Comparison of ENCODE assay signal across 11 cellular contexts in genomic region chr14:60736494-60736893, GRCh38. TPM values are rescaled to one million over a fixed set of nuclear protein-coding genes. Genes with fewer than 3 reads are reported as not detected.
A peak's percentile ranks its signal among the peaks of the same experiment; 100 is the strongest.
DNase-seq lines count a peak whose midpoint lies in the region; ATAC-seq, FAIRE-seq and TF ChIP-seq lines count a peak whose summit lies in the region.
"Had no signal": no experiment of that assay in that cellular context is flagged by ENCODE, and none has a peak within 500 bp of the region (broad histone marks: within the 10 kb centered on the region; RNA-seq: fewer than 3 reads in every experiment).

No MANE protein-coding gene starts in this region.

- no peak for TF ChIP-seq RAD21 in HepG2 (CRISPR knock-in tag; IDR thresholded peaks at IDR 0.05)

- intact Hi-C loops in HepG2 (cut with micrococcal nuclease; ENCODE audit: unreplicated experiment) (loop anchor here (5.0 kb wide), 1 partner anchor 516 kb away; no protein-coding TSS in a partner anchor), right lobe of liver (cut with DNase I) (no loop called here), pancreas (cut with DNase I) (no loop called here)

- CTCF ChIA-PET in HepG2 (lab: Yijun Ruan, JAX; ENCODE audit: low intra/inter-chr PET ratio, low total read pairs) = no interaction called here

- POLR2A ChIA-PET in HepG2 (lab: Yijun Ruan, JAX) = interaction anchor here (2.0 kb wide), 1 partner anchor 14 kb away, joined by 11 read pairs; the partner anchor contains the start of gene SIX4

- peaks cover 22% of the 10 kb centered on the region for H3K4me1 ChIP-seq in HepG2 (ENCODE audit: insufficient read depth, low read length)
- peaks cover 0 to 22% (median 5%) of the 10 kb centered on the region in 4 donors for H3K4me1 ChIP-seq in right lobe of liver
- peaks cover 0 to 11% (median 4%) of the 10 kb centered on the region in 3 donors for H3K4me1 ChIP-seq in pancreas

- H2AFZ ChIP-seq in HepG2 (ENCODE audit: low read length) (no peak overlapping the region), SU-DHL-6 (ENCODE audit: low read depth, low read length, severe bottlenecking) (no peak overlapping the region)

- FAIRE-seq in HepG2 (lab: Jason Lieb, UNC) = peak; percentile 77
- FAIRE-seq in pancreas (lab: Jason Lieb, UNC) = no peak
- FAIRE-seq: H1 had no signal

- BruUV-seq in HepG2 (replicated peaks; lab: Mats Ljungman, UMichigan) = no TSS peak

- WGBS in HepG2 (ENCODE audit: low lambda C conversion rate) = 5% methylated on average over 4 of the region's 4 CpGs
- 42% methylated on average over 4 of the region's 4 CpGs for WGBS in right lobe of liver (ENCODE audit: insufficient coverage, low coverage, low lambda C conversion rate, missing lambda C conversion rate)
- whole genome bisulfite sequencing in pancreas, 2 donors = 19 to 35% methylated on average over 4 of the region's 4 CpGs

- H3K27ac ChIP-seq in HepG2 (ENCODE audit: extremely low read length, insufficient read depth, low read length) (peak overlapping the region; percentile 22), right lobe of liver (no peak overlapping the region), SU-DHL-6 (ENCODE audit: low read depth, low read length) (no peak overlapping the region), pancreas (no peak overlapping the region)
- H3K27ac ChIP-seq: heart right ventricle had no signal

- H3K9me2 ChIP-seq in SU-DHL-6 (replicated peaks; ENCODE audit: insufficient read depth, low read length) = no peaks in the 10 kb centered on the region

- in situ Hi-C loops in HepG2 (cut with HindIII; ENCODE audit: extremely low pct_ligation_motif_present, low pct_unique_long_range_greater_than_20kb) = no loop called here

- peaks cover 61% of the 10 kb centered on the region for H3K79me2 ChIP-seq in HepG2 (ENCODE audit: insufficient read depth, low read length)
- peaks cover 56% of the 10 kb centered on the region for H3K79me2 ChIP-seq in SU-DHL-6 (ENCODE audit: insufficient read depth, low read length)

- H3K4me3 ChIP-seq in HepG2 (replicated peaks in 1 of 3; ENCODE audit: insufficient read depth in 1 of 3, low read depth in 2 of 3, low read length in 3 of 3) = peak overlapping the region; percentile 86 to 97 (median 95); a peak in 5 of 6 replicates
- no peak overlapping the region for H3K4me3 ChIP-seq in right lobe of liver
- H3K4me3 ChIP-seq in SU-DHL-6 (ENCODE audit: insufficient read depth, low read length, poor library complexity, severe bottlenecking) = peak overlapping the region; percentile 10
- no peak overlapping the region for H3K4me3 ChIP-seq in pancreas

- H3K27me3 ChIP-seq in HepG2 (ENCODE audit: control insufficient read depth in 1 of 2, insufficient read depth in 2 of 2, low read length in 2 of 2) (no peaks in the 10 kb centered on the region; a peak in 1 of 5 replicates), right lobe of liver (no peaks in the 10 kb centered on the region), SU-DHL-6 (ENCODE audit: low read length) (no peaks in the 10 kb centered on the region), pancreas (no peaks in the 10 kb centered on the region)

- ATAC-seq in HepG2 = peak; percentile 57
- no peak for ATAC-seq in right lobe of liver
- no peak for ATAC-seq in HG03045 (IDR thresholded peaks at IDR 0.05; ENCODE audit: unreplicated experiment)
- ATAC-seq in GM21526 (IDR thresholded peaks at IDR 0.05; ENCODE audit: low FRiP score, unreplicated experiment) = no peak
- ATAC-seq in HG03135 (IDR thresholded peaks at IDR 0.05; ENCODE audit: unreplicated experiment) = no peak
- no peak for ATAC-seq in pancreas
- ATAC-seq: heart right ventricle had no signal

- H3K36me3 ChIP-seq in HepG2 (replicated peaks in 1 of 2; ENCODE audit: control insufficient read depth in 1 of 2, insufficient read depth in 2 of 2, low read length in 2 of 2) (no peaks in the 10 kb centered on the region), right lobe of liver (no peaks in the 10 kb centered on the region), SU-DHL-6 (ENCODE audit: low read length) (no peaks in the 10 kb centered on the region), pancreas (no peaks in the 10 kb centered on the region)
- H3K36me3 ChIP-seq: heart right ventricle had no signal

- H4K20me1 ChIP-seq in HepG2 (ENCODE audit: insufficient read depth, low read length) (peaks cover 8% of the 10 kb centered on the region), SU-DHL-6 (ENCODE audit: low read depth, low read length) (0 out of 2 replicates have a peak, but pooled peaks cover 5% of the 10 kb centered on the region)

- H3K9ac ChIP-seq in HepG2 (ENCODE audit: insufficient read depth, low read depth, low read length) (no peak overlapping the region), SU-DHL-6 (ENCODE audit: low read length) (peak overlapping the region; percentile 84; the same call in 1 of the 2 replicates)

- H3K9me3 ChIP-seq in HepG2 (ENCODE audit: low read length) (no peaks in the 10 kb centered on the region), right lobe of liver (no peaks in the 10 kb centered on the region), SU-DHL-6 (ENCODE audit: insufficient read depth, low read length) (no peaks in the 10 kb centered on the region), pancreas (no peaks in the 10 kb centered on the region)
- H3K9me3 ChIP-seq: heart right ventricle had no signal

- TF ChIP-seq CTCF in HepG2 (CRISPR knock-in tag; IDR thresholded peaks at IDR 0.05) = no peak
- TF ChIP-seq CTCF in right lobe of liver (IDR thresholded peaks at IDR 0.05) = no peak
- no peak for TF ChIP-seq CTCF in SU-DHL-6 (IDR thresholded peaks at IDR 0.05; ENCODE audit: insufficient read depth, low read length, poor library complexity, severe bottlenecking)
- TF ChIP-seq CTCF in pancreas (IDR thresholded peaks at IDR 0.05) = no peak

- peak; percentile 71 for DNase-seq in HepG2 (ENCODE audit: low spot score)
- no peak for DNase-seq in right lobe of liver
- DNase-seq in hepatic stellate cell (ENCODE audit: low spot score) = peak; percentile 21
- DNase-seq in pancreas = no peak
- DNase-seq: heart right ventricle, NCI-H1092 treated with DMSO at 0.1 percent for 48 hours had no signal

- H3F3A ChIP-seq in SU-DHL-6 (ENCODE audit: insufficient read depth) = peaks cover 6% of the 10 kb centered on the region; the same call in 1 of the 2 replicates

- peak overlapping the region; percentile 88 for H3K4me2 ChIP-seq in HepG2 (ENCODE audit: low read depth, low read length)
- H3K4me2 ChIP-seq in SU-DHL-6 (ENCODE audit: low read depth, low read length, poor library complexity, severe bottlenecking) = peak overlapping the region; percentile 96

- TF ChIP-seq POLR2A in HepG2 (IDR thresholded peaks at IDR 0.05; ENCODE audit: insufficient read depth in 1 of 2, low read depth in 2 of 2, low read length in 2 of 2) = no peak
- TF ChIP-seq POLR2A in right lobe of liver (IDR thresholded peaks at IDR 0.05) = no peak

- TF ChIP-seq EP300 in HepG2 (IDR thresholded peaks at IDR 0.05; ENCODE audit: low read depth in 2 of 2, low read length in 2 of 2) (no peak), HepG2 (CRISPR knock-in tag; IDR thresholded peaks at IDR 0.05; ENCODE audit: borderline replicate concordance) (no peak)

RNA-seq across cellular contexts. Expression of gene MNAT1, which starts 1.9 kb away (rescaled TPM):
- total RNA-seq in HepG2 (2016; rRNA removed; fragmentation: Illumina TruSeq; extraction: Trizol) = 94.8 and 130 TPM in 2 replicates
- total RNA-seq in HepG2 (2016; cell fraction: cytosol; rRNA removed; fragmentation: Illumina TruSeq; extraction: Trizol; ENCODE audit: low read depth) = 60.3 and 68.8 TPM in 2 replicates
- 93.8 and 135 TPM in 2 replicates for total RNA-seq in HepG2 (2016; cell fraction: insoluble cytoplasmic fraction; rRNA removed; fragmentation: Illumina TruSeq; extraction: Trizol)
- total RNA-seq in HepG2 (2016; cell fraction: membrane; rRNA removed; fragmentation: Illumina TruSeq; extraction: Trizol) = 31.2 and 38.1 TPM in 2 replicates
- total RNA-seq in HepG2 (2016; cell fraction: nucleus; rRNA removed; fragmentation: Illumina TruSeq; extraction: Trizol) = 93.5 and 99.8 TPM in 2 replicates
- polyA plus RNA-seq in HepG2 (2011; rRNA removed) = 45.8 and 49.2 TPM in 2 replicates
- polyA plus RNA-seq in HepG2 (2011; cell fraction: cytosol; rRNA removed) = 31.1 and 41.1 TPM in 2 replicates
- 15.4 and 16.3 TPM in 2 replicates for polyA plus RNA-seq in HepG2 (2011; cell fraction: nucleus; rRNA removed)
- 41.3 and 44.6 TPM in 2 replicates for polyA plus RNA-seq in HepG2 (2012)
- 8.7 and 10.2 TPM in 2 replicates for polyA plus RNA-seq in HepG2 (2016; cell fraction: cytosol; fragmentation: Illumina TruSeq; extraction: Trizol; ENCODE audit: low read depth)
- polyA plus RNA-seq in HepG2 (2016; cell fraction: insoluble cytoplasmic fraction; fragmentation: Illumina TruSeq; extraction: Trizol; ENCODE audit: low read depth) = 107 and 116 TPM in 2 replicates
- 12.3 and 12.4 TPM in 2 replicates for polyA plus RNA-seq in HepG2 (2016; cell fraction: membrane; fragmentation: Illumina TruSeq; extraction: Trizol; ENCODE audit: low read depth)
- 39.6 and 40.0 TPM in 2 replicates for polyA plus RNA-seq in HepG2 (2016; cell fraction: nucleus; fragmentation: Illumina TruSeq; extraction: Trizol; ENCODE audit: insufficient read depth, low read depth)
- polyA minus RNA-seq in HepG2 (2011; rRNA and poly(A)+ RNA removed; ENCODE audit: low replicate concordance) = 20.6 and 44.6 TPM in 2 replicates
- polyA minus RNA-seq in HepG2 (2011; cell fraction: cytosol; rRNA and poly(A)+ RNA removed) = 24.3 and 30.5 TPM in 2 replicates
- polyA minus RNA-seq in HepG2 (2011; cell fraction: nucleus; rRNA and poly(A)+ RNA removed) = 113 and 135 TPM in 2 replicates
- 10 to 100 TPM; 10.5 to 15.2 (median 12.3) TPM for total RNA-seq in right lobe of liver
- total RNA-seq in pancreas = 10 to 100 TPM in 5 of 6 donors, 1 to 10 TPM in 1; 8.0 to 15.6 (median 12.9) TPM
- polyA plus RNA-seq in pancreas = 10 to 100 TPM in 1 of 2 donors, 1 to 10 TPM in 1; 6.9 to 12.2 TPM

RNA-seq across cellular contexts. Expression of gene SIX4, which starts 12.3 kb away (rescaled TPM):
- total RNA-seq in HepG2 (2016; rRNA removed; fragmentation: Illumina TruSeq; extraction: Trizol) (6.0 and 6.7 TPM in 2 replicates), right lobe of liver (under 1 TPM in 5 of 6 experiments, not detected in 1; 0.04 to 0.43 (median 0.23) TPM), pancreas (1 to 10 TPM; 1.3 to 4.1 (median 2.4) TPM)
- 0.35 and 0.51 TPM in 2 replicates for total RNA-seq in HepG2 (2016; cell fraction: cytosol; rRNA removed; fragmentation: Illumina TruSeq; extraction: Trizol; ENCODE audit: low read depth)
- 5.4 and 5.9 TPM in 2 replicates for total RNA-seq in HepG2 (2016; cell fraction: insoluble cytoplasmic fraction; rRNA removed; fragmentation: Illumina TruSeq; extraction: Trizol)
- 2.6 and 3.0 TPM in 2 replicates for total RNA-seq in HepG2 (2016; cell fraction: membrane; rRNA removed; fragmentation: Illumina TruSeq; extraction: Trizol)
- total RNA-seq in HepG2 (2016; cell fraction: nucleus; rRNA removed; fragmentation: Illumina TruSeq; extraction: Trizol) = 5.0 and 6.1 TPM in 2 replicates
- polyA plus RNA-seq in HepG2 (2011; rRNA removed) (4.5 and 5.0 TPM in 2 replicates), pancreas (under 1 TPM; 0.33 to 0.65 TPM)
- polyA plus RNA-seq in HepG2 (2011; cell fraction: cytosol; rRNA removed) = 2.4 and 3.0 TPM in 2 replicates
- 4.1 and 4.4 TPM in 2 replicates for polyA plus RNA-seq in HepG2 (2011; cell fraction: nucleus; rRNA removed)
- 3.2 and 3.9 TPM in 2 replicates for polyA plus RNA-seq in HepG2 (2012)
- 0.10 and 0.14 TPM in 2 replicates for polyA plus RNA-seq in HepG2 (2016; cell fraction: cytosol; fragmentation: Illumina TruSeq; extraction: Trizol; ENCODE audit: low read depth)
- polyA plus RNA-seq in HepG2 (2016; cell fraction: insoluble cytoplasmic fraction; fragmentation: Illumina TruSeq; extraction: Trizol; ENCODE audit: low read depth) = 2.9 and 5.1 TPM in 2 replicates
- 0.61 and 0.83 TPM in 2 replicates for polyA plus RNA-seq in HepG2 (2016; cell fraction: membrane; fragmentation: Illumina TruSeq; extraction: Trizol; ENCODE audit: low read depth)
- polyA plus RNA-seq in HepG2 (2016; cell fraction: nucleus; fragmentation: Illumina TruSeq; extraction: Trizol; ENCODE audit: insufficient read depth, low read depth) = 5.3 and 7.3 TPM in 2 replicates
- polyA minus RNA-seq in HepG2 (2011; rRNA and poly(A)+ RNA removed; ENCODE audit: low replicate concordance) = 8.9 and 18.4 TPM in 2 replicates
- polyA minus RNA-seq in HepG2 (2011; cell fraction: cytosol; rRNA and poly(A)+ RNA removed) = 5.5 and 6.8 TPM in 2 replicates
- 5.7 and 8.0 TPM in 2 replicates for polyA minus RNA-seq in HepG2 (2011; cell fraction: nucleus; rRNA and poly(A)+ RNA removed)

Comparison
In these comparisons a context has a peak if more than half of its experiments do, and no peak if none do; other contexts are left out.
1. DNase-seq: peak in HepG2 (single experiment) and hepatic stellate cell (single experiment); none in right lobe of liver (0 of 3) and pancreas (0 of 6).
2. H3K4me3 ChIP-seq: peak in HepG2 (3 of 3) and SU-DHL-6 (single experiment); none in right lobe of liver (0 of 3) and pancreas (0 of 4).